In genomic region chr3:119891944-119892721, GRCh38 we compare ENCODE assay signal across 8 cellular contexts.
DNase-seq lines count a peak whose midpoint lies in the region; ATAC-seq, FAIRE-seq and TF ChIP-seq lines count a peak whose summit lies in the region.

No MANE protein-coding gene starts in this region.

- DNase-seq in AML-193 (lab: John Stamatoyannopoulos, UW), result peak; percentile 76 to 77
- peak; percentile 64 for DNase-seq in M059J (ENCODE audit: low read depth)
- DNase-seq in SK-MEL-5 (ENCODE audit: low read depth, low spot score), result peak; percentile 87
- peak; percentile 64 for DNase-seq in bronchial epithelial cell (ENCODE audit: low read depth)
- DNase-seq in kidney epithelial cell (ENCODE audit: low read depth), result peak; percentile 26
- peak; percentile 9 to 17 for DNase-seq in stimulated activated CD4-positive, alpha-beta T cell treated with anti-CD3 and anti-CD28 coated beads, Interleukin-4, amount 100 ng/mL, for 48 hours (ENCODE audit: low read depth in 2 of 2)

- ATAC-seq in GM18499 (IDR thresholded peaks at IDR 0.05; ENCODE audit: insufficient read depth, unreplicated experiment) (peak; percentile 49), GM19455 (IDR thresholded peaks at IDR 0.05; ENCODE audit: unreplicated experiment) (no peak)

- TF ChIP-seq CTCF in bronchial epithelial cell (IDR thresholded peaks at IDR 0.05; ENCODE audit: insufficient read depth, low read length, severe bottlenecking), result peak; percentile 58
- TF ChIP-seq CTCF in kidney epithelial cell (IDR thresholded peaks at IDR 0.05; ENCODE audit: insufficient read depth, low read length, poor library complexity, severe bottlenecking), result peak; percentile 73

- H3K27me3 ChIP-seq in bronchial epithelial cell (ENCODE audit: control insufficient read depth, insufficient read depth, low read length) (no peaks in the 10 kb centered on the region), kidney epithelial cell (ENCODE audit: control insufficient read depth, insufficient read depth, low read length) (no peaks in the 10 kb centered on the region)

- H3K36me3 ChIP-seq in bronchial epithelial cell (ENCODE audit: control insufficient read depth, insufficient read depth, low read length) (peaks cover 3% of the 10 kb centered on the region), kidney epithelial cell (ENCODE audit: control insufficient read depth, insufficient read depth, low read length) (no peaks in the 10 kb centered on the region)

- peak; percentile 40 for FAIRE-seq in bronchial epithelial cell (lab: Jason Lieb, UNC)

- no peak overlapping the region for H3K4me3 ChIP-seq in bronchial epithelial cell (ENCODE audit: low read depth, low read length)
- H3K4me3 ChIP-seq in kidney epithelial cell (ENCODE audit: low read depth, low read length), result no peak overlapping the region

- in situ Hi-C loops in SK-MEL-5 (cut with HindIII; ENCODE audit: low pct_unique_long_range_greater_than_20kb, low sequenced_read_pairs), result no loop called here

Comparison
In these comparisons a context has a peak if more than half of its experiments do, and no peak if none do; other contexts are left out.
1. DNase-seq: peak in every context shown above with its lines; median percentile 87 in SK-MEL-5; 76 in AML-193; 64 in M059J; 64 in bronchial epithelial cell; 26 in kidney epithelial cell; 13 in stimulated activated CD4-positive, alpha-beta T cell treated with anti-CD3 and anti-CD28 coated beads, Interleukin-4, amount 100 ng/mL, for 48 hours.